8 cellular contexts compared by ENCODE assay signal in the genomic region with DNA sequence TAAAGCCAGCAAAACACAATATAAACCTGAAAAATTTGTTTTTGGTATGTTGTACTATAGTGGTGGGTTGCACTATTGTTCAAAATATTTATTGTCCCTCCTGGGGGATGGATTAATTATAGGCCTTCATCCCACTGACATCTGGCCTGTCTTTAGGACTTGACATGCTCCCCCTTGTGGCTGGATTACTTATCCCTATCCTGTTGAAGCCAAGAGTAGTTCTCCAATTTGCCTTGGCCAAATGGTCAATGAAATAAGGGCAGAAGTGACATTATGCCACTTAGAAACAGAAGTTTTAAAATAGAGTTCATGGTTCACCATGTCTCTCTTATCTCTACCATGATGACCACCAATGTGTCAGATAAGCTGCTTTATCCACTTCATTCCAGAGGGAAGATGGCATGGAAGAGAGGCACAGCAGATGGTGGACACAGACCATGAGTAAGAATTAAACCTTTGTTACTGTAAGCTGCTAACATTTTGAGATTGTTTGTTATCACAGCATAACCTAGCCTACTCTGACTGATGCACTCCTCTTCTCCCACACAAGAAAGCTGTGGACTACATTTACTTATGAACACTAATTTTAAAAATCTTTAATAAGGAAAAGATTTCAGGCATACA. TPM values are rescaled to one million over a fixed set of nuclear protein-coding genes. Genes with fewer than 3 reads are reported as not detected.
DNase-seq lines count a peak whose midpoint lies in the region; ATAC-seq and TF ChIP-seq lines count a peak whose summit lies in the region.

No MANE protein-coding gene starts in this region.

- no peaks in the 10 kb centered on the region for H3K79me2 ChIP-seq in smooth muscle cell (ENCODE audit: low read depth)

- no peak overlapping the region for H3K27ac ChIP-seq in smooth muscle cell (ENCODE audit: low read depth)

- H3K4me1 ChIP-seq in NT2/D1 (ENCODE audit: insufficient read depth, insufficient read length) (no peaks in the 10 kb centered on the region), smooth muscle cell (ENCODE audit: low read depth) (no peaks in the 10 kb centered on the region)

- DNase-seq in AML-193 (lab: John Stamatoyannopoulos, UW), result peak; percentile 42 to 61
- peak; percentile 27 for DNase-seq in NT2/D1 (ENCODE audit: low read depth, low spot score)
- DNase-seq in epithelial cell of esophagus (ENCODE audit: low read depth), result peak; percentile 71
- no peak for DNase-seq in smooth muscle cell (lab: John Stamatoyannopoulos, UW; ENCODE audit: unreplicated experiment)

- no peak overlapping the region for H3K4me3 ChIP-seq in NT2/D1 (ENCODE audit: insufficient read length, low read depth)
- no peak overlapping the region for H3K4me3 ChIP-seq in epithelial cell of esophagus (ENCODE audit: low read length)
- no peak overlapping the region for H3K4me3 ChIP-seq in smooth muscle cell

- peak; percentile 69 for TF ChIP-seq CTCF in GM12873 (IDR thresholded peaks at IDR 0.05; ENCODE audit: insufficient read depth, low read depth, low read length, missing control alignments)
- TF ChIP-seq CTCF in epithelial cell of esophagus (IDR thresholded peaks at IDR 0.05; ENCODE audit: insufficient read depth, low read depth, low read length, missing control alignments), result peak; percentile 80
- TF ChIP-seq CTCF in smooth muscle cell (IDR thresholded peaks at IDR 0.05; ENCODE audit: borderline replicate concordance, insufficient read depth, poor library complexity, severe bottlenecking), result peak; percentile 44

- no peak for ATAC-seq in GM18873 (IDR thresholded peaks at IDR 0.05; ENCODE audit: low FRiP score, unreplicated experiment)
- no peak for ATAC-seq in HG03565 (IDR thresholded peaks at IDR 0.05; ENCODE audit: unreplicated experiment)
- ATAC-seq in GM19467 (IDR thresholded peaks at IDR 0.05; ENCODE audit: unreplicated experiment), result no peak

- H3K4me2 ChIP-seq in smooth muscle cell, result no peak overlapping the region

- H3K9me3 ChIP-seq in NT2/D1 (ENCODE audit: insufficient read depth, low read length), result peaks cover 4% of the 10 kb centered on the region; the same call in 1 of the 2 replicates
- no peaks in the 10 kb centered on the region for H3K9me3 ChIP-seq in smooth muscle cell (replicated peaks; ENCODE audit: low read depth)

- H2AFZ ChIP-seq in smooth muscle cell (ENCODE audit: low read depth), result no peak overlapping the region

- H3K36me3 ChIP-seq in NT2/D1 (ENCODE audit: insufficient read depth, insufficient read length, low read length) (no peaks in the 10 kb centered on the region), smooth muscle cell (ENCODE audit: low read depth) (no peaks in the 10 kb centered on the region)

- no peaks in the 10 kb centered on the region for H3K27me3 ChIP-seq in NT2/D1 (ENCODE audit: insufficient read depth, insufficient read length)
- H3K27me3 ChIP-seq in smooth muscle cell (ENCODE audit: low read depth), result peaks cover 3% of the 10 kb centered on the region

- no peaks in the 10 kb centered on the region for H3F3A ChIP-seq in smooth muscle cell (ENCODE audit: low read depth)

- H4K20me1 ChIP-seq in smooth muscle cell (ENCODE audit: low read depth), result no peaks in the 10 kb centered on the region

- no peak overlapping the region for H3K9ac ChIP-seq in NT2/D1 (ENCODE audit: insufficient read length, low read depth)
- H3K9ac ChIP-seq in smooth muscle cell (ENCODE audit: low read depth), result no peak overlapping the region

RNA-seq across cellular contexts. Expression of a gene that starts 29.2 kb away (rescaled TPM):
- total RNA-seq in smooth muscle cell, result 0.63 and 0.90 TPM in 2 replicates
- polyA plus RNA-seq in smooth muscle cell, result 0.19 and 0.24 TPM in 2 replicates

RNA-seq across cellular contexts. Expression of a gene that starts 31.3 kb away (rescaled TPM):
- total RNA-seq in smooth muscle cell, result 15.2 and 25.5 TPM in 2 replicates
- 10.2 and 13.2 TPM in 2 replicates for polyA plus RNA-seq in smooth muscle cell

RNA-seq across cellular contexts. Expression of a gene that starts 31.4 kb away (rescaled TPM):
- total RNA-seq in smooth muscle cell, result 34.4 and 37.6 TPM in 2 replicates
- 19.9 and 24.7 TPM in 2 replicates for polyA plus RNA-seq in smooth muscle cell
